1 cellular context compared by ENCODE assay signal in the genomic region with DNA sequence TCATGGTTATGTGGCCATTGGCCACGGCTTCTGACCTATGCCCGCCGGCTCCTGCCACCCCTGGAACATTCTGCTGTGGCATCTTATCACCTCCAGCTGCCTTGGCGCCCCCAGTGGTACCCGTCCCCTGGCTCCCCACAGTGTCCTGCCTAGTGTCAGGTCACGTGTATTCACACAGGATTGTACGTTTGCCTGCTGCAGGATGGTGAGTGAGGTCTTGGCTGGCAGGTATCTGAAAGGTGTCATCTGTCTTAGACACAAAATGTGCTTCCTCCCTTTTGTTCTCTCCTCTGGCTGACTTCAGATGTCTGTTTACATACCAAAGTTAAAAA.
TF ChIP-seq lines count a peak whose summit lies in the region.

No MANE protein-coding gene starts in this region.

TF ChIP-seq in GM12878, 131 proteins besides CTCF, POLR2A, EP300 and RAD21 (continued from another document):
- TF ChIP-seq, protein P1, sequence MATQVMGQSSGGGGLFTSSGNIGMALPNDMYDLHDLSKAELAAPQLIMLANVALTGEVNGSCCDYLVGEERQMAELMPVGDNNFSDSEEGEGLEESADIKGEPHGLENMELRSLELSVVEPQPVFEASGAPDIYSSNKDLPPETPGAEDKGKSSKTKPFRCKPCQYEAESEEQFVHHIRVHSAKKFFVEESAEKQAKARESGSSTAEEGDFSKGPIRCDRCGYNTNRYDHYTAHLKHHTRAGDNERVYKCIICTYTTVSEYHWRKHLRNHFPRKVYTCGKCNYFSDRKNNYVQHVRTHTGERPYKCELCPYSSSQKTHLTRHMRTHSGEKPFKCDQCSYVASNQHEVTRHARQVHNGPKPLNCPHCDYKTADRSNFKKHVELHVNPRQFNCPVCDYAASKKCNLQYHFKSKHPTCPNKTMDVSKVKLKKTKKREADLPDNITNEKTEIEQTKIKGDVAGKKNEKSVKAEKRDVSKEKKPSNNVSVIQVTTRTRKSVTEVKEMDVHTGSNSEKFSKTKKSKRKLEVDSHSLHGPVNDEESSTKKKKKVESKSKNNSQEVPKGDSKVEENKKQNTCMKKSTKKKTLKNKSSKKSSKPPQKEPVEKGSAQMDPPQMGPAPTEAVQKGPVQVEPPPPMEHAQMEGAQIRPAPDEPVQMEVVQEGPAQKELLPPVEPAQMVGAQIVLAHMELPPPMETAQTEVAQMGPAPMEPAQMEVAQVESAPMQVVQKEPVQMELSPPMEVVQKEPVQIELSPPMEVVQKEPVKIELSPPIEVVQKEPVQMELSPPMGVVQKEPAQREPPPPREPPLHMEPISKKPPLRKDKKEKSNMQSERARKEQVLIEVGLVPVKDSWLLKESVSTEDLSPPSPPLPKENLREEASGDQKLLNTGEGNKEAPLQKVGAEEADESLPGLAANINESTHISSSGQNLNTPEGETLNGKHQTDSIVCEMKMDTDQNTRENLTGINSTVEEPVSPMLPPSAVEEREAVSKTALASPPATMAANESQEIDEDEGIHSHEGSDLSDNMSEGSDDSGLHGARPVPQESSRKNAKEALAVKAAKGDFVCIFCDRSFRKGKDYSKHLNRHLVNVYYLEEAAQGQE (IDR thresholded peaks at IDR 0.05; ENCODE audit: low read depth, low read length): no peak
- TF ChIP-seq NBN (IDR thresholded peaks at IDR 0.05) (no peak), TCF7 (IDR thresholded peaks at IDR 0.05; ENCODE audit: borderline replicate concordance) (no peak), HDAC2 (IDR thresholded peaks at IDR 0.05) (no peak), ATF2 (IDR thresholded peaks at IDR 0.05; ENCODE audit: low read length) (no peak), POU2F2 (IDR thresholded peaks at IDR 0.05; ENCODE audit: borderline replicate concordance, low read depth, low read length) (no peak)
